13 cellular contexts compared by ENCODE assay signal in genomic region chr1:93768380-93768863, GRCh38.
DNase-seq lines count a peak whose midpoint lies in the region; ATAC-seq and TF ChIP-seq lines count a peak whose summit lies in the region.
"Had no signal": no experiment of that assay in that cellular context is flagged by ENCODE, and none has a peak within 500 bp of the region (broad histone marks: within the 10 kb centered on the region; RNA-seq: fewer than 3 reads in every experiment).

No MANE protein-coding gene starts in this region.

- H3K4me1 ChIP-seq in left ventricle myocardium inferior (peaks cover 33% of the 10 kb centered on the region), right atrium auricular region (peaks cover 0 to 31% of the 10 kb centered on the region in 2 donors), right cardiac atrium (ENCODE audit: control insufficient read depth, insufficient read depth, low read length) (peaks cover 9% of the 10 kb centered on the region), foreskin keratinocyte (no peaks in the 10 kb centered on the region)

- H3K27ac Mint-ChIP-seq in type B pancreatic cell, result peak overlapping the region; percentile 41
- H3K27ac Mint-ChIP-seq in stimulated activated effector memory CD8-positive, alpha-beta T cell treated with anti-CD3 and anti-CD28 coated beads, Interleukin-12 subunit alpha, Interleukin-12 subunit beta, amount 100 ng/mL, for 72 hours, result no peak overlapping the region
- no peak overlapping the region for H3K27ac Mint-ChIP-seq in activated CD4-positive, alpha-beta memory T cell treated with anti-CD3 and anti-CD28 coated beads for 36 hours
- H3K27ac Mint-ChIP-seq: activated naive CD8-positive, alpha-beta T cell; stimulated activated memory B cell treated with anti-CD40 and anti-IgM and Interleukin-4, amounts not matched to agents 10 μg/mL and 1 μg/mL and 100 μg/mL, for 72 hours had no signal

- H3K9ac ChIP-seq in SK-N-MC (ENCODE audit: insufficient read length), result no peak overlapping the region

- peak overlapping the region; percentile 55 for H3K27ac ChIP-seq in left ventricle myocardium inferior (replicated peaks)
- no peak overlapping the region for H3K27ac ChIP-seq in right atrium auricular region
- no peak overlapping the region for H3K27ac ChIP-seq in SK-N-MC
- H3K27ac ChIP-seq in right cardiac atrium (ENCODE audit: low read length), result peak overlapping the region; percentile 26
- no peak overlapping the region for H3K27ac ChIP-seq in foreskin keratinocyte
- H3K27ac ChIP-seq: Peyer's patch had no signal

- no peaks in the 10 kb centered on the region for H3K36me3 Mint-ChIP-seq in type B pancreatic cell
- H3K36me3 Mint-ChIP-seq in stimulated activated effector memory CD8-positive, alpha-beta T cell treated with anti-CD3 and anti-CD28 coated beads, Interleukin-12 subunit alpha, Interleukin-12 subunit beta, amount 100 ng/mL, for 72 hours, result no peaks in the 10 kb centered on the region
- H3K36me3 Mint-ChIP-seq in activated CD4-positive, alpha-beta memory T cell treated with anti-CD3 and anti-CD28 coated beads for 36 hours, result no peaks in the 10 kb centered on the region
- H3K36me3 Mint-ChIP-seq: activated naive CD8-positive, alpha-beta T cell; stimulated activated memory B cell treated with anti-CD40 and anti-IgM and Interleukin-4, amounts not matched to agents 10 μg/mL and 1 μg/mL and 100 μg/mL, for 72 hours had no signal

- TF ChIP-seq CTCF in left ventricle myocardium inferior (IDR thresholded peaks at IDR 0.05; ENCODE audit: borderline replicate concordance) (no peak), right atrium auricular region (IDR thresholded peaks at IDR 0.05) (no peak), type B pancreatic cell (conservative IDR thresholded peaks at IDR 0.05) (no peak), foreskin keratinocyte (conservative IDR thresholded peaks at IDR 0.05) (no peak)

- H3K27me3 ChIP-seq in left ventricle myocardium inferior (ENCODE audit: low read depth), result peaks cover 6% of the 10 kb centered on the region
- no peaks in the 10 kb centered on the region for H3K27me3 ChIP-seq in right atrium auricular region
- H3K27me3 ChIP-seq in right cardiac atrium (ENCODE audit: control insufficient read depth, insufficient read depth), result no peaks in the 10 kb centered on the region
- no peaks in the 10 kb centered on the region for H3K27me3 ChIP-seq in foreskin keratinocyte
- H3K27me3 ChIP-seq: Peyer's patch had no signal

- intact Hi-C loops in left ventricle myocardium inferior (cut with micrococcal nuclease) (no loop called here), right cardiac atrium (cut with DNase I) (loop anchor here in 1 of 4 donors (5.0 kb wide), 1 partner anchor 46 kb away; no protein-coding TSS in a partner anchor)
- intact Hi-C loops in activated CD4-positive, alpha-beta memory T cell treated with anti-CD3 and anti-CD28 coated beads for 36 hours (cut with micrococcal nuclease), result no loop called here

- CTCF ChIA-PET in activated CD4-positive, alpha-beta memory T cell treated with anti-CD3 and anti-CD28 coated beads for 36 hours (lab: Charles Lee), result no interaction called here

- ATAC-seq in right cardiac atrium (peak; percentile 8 to 63), foreskin keratinocyte (no peak)
- no peak for ATAC-seq in stimulated activated effector memory CD8-positive, alpha-beta T cell treated with anti-CD3 and anti-CD28 coated beads, Interleukin-12 subunit alpha, Interleukin-12 subunit beta, amount 100 ng/mL, for 72 hours
- ATAC-seq: stimulated activated memory B cell treated with anti-CD40 and anti-IgM and Interleukin-4, amounts not matched to agents 10 μg/mL and 1 μg/mL and 100 μg/mL, for 72 hours had no signal

- peaks cover 37% of the 10 kb centered on the region for H3K4me1 Mint-ChIP-seq in type B pancreatic cell (ENCODE audit: unreplicated experiment)
- H3K4me1 Mint-ChIP-seq in stimulated activated effector memory CD8-positive, alpha-beta T cell treated with anti-CD3 and anti-CD28 coated beads, Interleukin-12 subunit alpha, Interleukin-12 subunit beta, amount 100 ng/mL, for 72 hours, result peaks cover 20% of the 10 kb centered on the region
- H3K4me1 Mint-ChIP-seq in activated CD4-positive, alpha-beta memory T cell treated with anti-CD3 and anti-CD28 coated beads for 36 hours (ENCODE audit: low read depth), result peaks cover 8% of the 10 kb centered on the region
- H3K4me1 Mint-ChIP-seq: stimulated activated memory B cell treated with anti-CD40 and anti-IgM and Interleukin-4, amounts not matched to agents 10 μg/mL and 1 μg/mL and 100 μg/mL, for 72 hours had no signal

- no peaks in the 10 kb centered on the region for H3K27me3 Mint-ChIP-seq in type B pancreatic cell
- H3K27me3 Mint-ChIP-seq in activated CD4-positive, alpha-beta memory T cell treated with anti-CD3 and anti-CD28 coated beads for 36 hours, result no peaks in the 10 kb centered on the region
- H3K27me3 Mint-ChIP-seq: activated naive CD8-positive, alpha-beta T cell; stimulated activated memory B cell treated with anti-CD40 and anti-IgM and Interleukin-4, amounts not matched to agents 10 μg/mL and 1 μg/mL and 100 μg/mL, for 72 hours had no signal

- H3K9me3 ChIP-seq in left ventricle myocardium inferior (replicated peaks), result no peaks in the 10 kb centered on the region
- no peaks in the 10 kb centered on the region for H3K9me3 ChIP-seq in right atrium auricular region
- no peaks in the 10 kb centered on the region for H3K9me3 ChIP-seq in SK-N-MC (ENCODE audit: low read depth, low read length)
- no peaks in the 10 kb centered on the region for H3K9me3 ChIP-seq in right cardiac atrium (ENCODE audit: control insufficient read depth, low read length)
- H3K9me3 ChIP-seq: Peyer's patch had no signal

- no peaks in the 10 kb centered on the region for H3K9me3 Mint-ChIP-seq in type B pancreatic cell
- no peaks in the 10 kb centered on the region for H3K9me3 Mint-ChIP-seq in stimulated activated effector memory CD8-positive, alpha-beta T cell treated with anti-CD3 and anti-CD28 coated beads, Interleukin-12 subunit alpha, Interleukin-12 subunit beta, amount 100 ng/mL, for 72 hours
- H3K9me3 Mint-ChIP-seq in activated CD4-positive, alpha-beta memory T cell treated with anti-CD3 and anti-CD28 coated beads for 36 hours, result no peaks in the 10 kb centered on the region
- H3K9me3 Mint-ChIP-seq: stimulated activated memory B cell treated with anti-CD40 and anti-IgM and Interleukin-4, amounts not matched to agents 10 μg/mL and 1 μg/mL and 100 μg/mL, for 72 hours had no signal

- H3K4me3 ChIP-seq in left ventricle myocardium inferior (no peak overlapping the region), right atrium auricular region (no peak overlapping the region), SK-N-MC (peak overlapping the region; percentile 62), right cardiac atrium (ENCODE audit: low read length) (no peak overlapping the region)
- H3K4me3 ChIP-seq: Peyer's patch had no signal

- POLR2A ChIA-PET in activated CD4-positive, alpha-beta memory T cell treated with anti-CD3 and anti-CD28 coated beads for 36 hours (lab: Charles Lee), result no interaction called here

- H3K36me3 ChIP-seq in left ventricle myocardium inferior (no peaks in the 10 kb centered on the region), right atrium auricular region (no peaks in the 10 kb centered on the region), SK-N-MC (ENCODE audit: insufficient read depth, low read length) (no peaks in the 10 kb centered on the region)
- H3K36me3 ChIP-seq: Peyer's patch had no signal

- 17% methylated on average over 6 of the region's 6 CpGs for WGBS in right cardiac atrium

- peak overlapping the region; percentile 44 for H3K4me3 Mint-ChIP-seq in type B pancreatic cell
- no peak overlapping the region for H3K4me3 Mint-ChIP-seq in stimulated activated effector memory CD8-positive, alpha-beta T cell treated with anti-CD3 and anti-CD28 coated beads, Interleukin-12 subunit alpha, Interleukin-12 subunit beta, amount 100 ng/mL, for 72 hours
- H3K4me3 Mint-ChIP-seq in activated CD4-positive, alpha-beta memory T cell treated with anti-CD3 and anti-CD28 coated beads for 36 hours, result no peak overlapping the region
- H3K4me3 Mint-ChIP-seq: activated naive CD8-positive, alpha-beta T cell; stimulated activated memory B cell treated with anti-CD40 and anti-IgM and Interleukin-4, amounts not matched to agents 10 μg/mL and 1 μg/mL and 100 μg/mL, for 72 hours had no signal

- DNase-seq in left ventricle myocardium inferior (no peak), right atrium auricular region (ENCODE audit: low spot score) (no peak), SK-N-MC (ENCODE audit: low read depth, low spot score) (peak; percentile 12), right cardiac atrium (peak in 1 of 3 donors; percentile 55), type B pancreatic cell (ENCODE audit: extremely low spot score, unreplicated experiment) (no peak), foreskin keratinocyte (no peak)
- DNase-seq in stimulated activated effector memory CD8-positive, alpha-beta T cell treated with anti-CD3 and anti-CD28 coated beads, Interleukin-12 subunit alpha, Interleukin-12 subunit beta, amount 100 ng/mL, for 72 hours (ENCODE audit: low spot score in 2 of 2), result no peak
- no peak for DNase-seq in activated CD4-positive, alpha-beta memory T cell treated with anti-CD3 and anti-CD28 coated beads for 36 hours
- DNase-seq: DMS53; stimulated activated CD4-positive, alpha-beta T cell treated with anti-CD3 and anti-CD28 coated beads, Interleukin-4, amount 100 ng/mL, for 1 hour had no signal

Comparison
In these comparisons a context has a peak if more than half of its experiments do, and no peak if none do; other contexts are left out.
1. H3K27ac ChIP-seq: peak in left ventricle myocardium inferior (single experiment) and right cardiac atrium (single experiment); none in right atrium auricular region (0 of 2), SK-N-MC (single experiment) and foreskin keratinocyte (single experiment).
2. ATAC-seq: peak in right cardiac atrium (2 of 2); none in stimulated activated effector memory CD8-positive, alpha-beta T cell treated with anti-CD3 and anti-CD28 coated beads, Interleukin-12 subunit alpha, Interleukin-12 subunit beta, amount 100 ng/mL, for 72 hours (single experiment) and foreskin keratinocyte (single experiment).